1 cellular context compared by ENCODE assay signal in genomic region chr17:78351449-78352006, GRCh38.
A peak's percentile ranks its signal among the peaks of the same experiment; 100 is the strongest.
TF ChIP-seq lines count a peak whose summit lies in the region.

No MANE protein-coding gene starts in this region.

TF ChIP-seq in HepG2, 621 proteins besides CTCF, POLR2A, EP300 and RAD21 (continued from another document and continues in another):
- TF ChIP-seq, protein P1, sequence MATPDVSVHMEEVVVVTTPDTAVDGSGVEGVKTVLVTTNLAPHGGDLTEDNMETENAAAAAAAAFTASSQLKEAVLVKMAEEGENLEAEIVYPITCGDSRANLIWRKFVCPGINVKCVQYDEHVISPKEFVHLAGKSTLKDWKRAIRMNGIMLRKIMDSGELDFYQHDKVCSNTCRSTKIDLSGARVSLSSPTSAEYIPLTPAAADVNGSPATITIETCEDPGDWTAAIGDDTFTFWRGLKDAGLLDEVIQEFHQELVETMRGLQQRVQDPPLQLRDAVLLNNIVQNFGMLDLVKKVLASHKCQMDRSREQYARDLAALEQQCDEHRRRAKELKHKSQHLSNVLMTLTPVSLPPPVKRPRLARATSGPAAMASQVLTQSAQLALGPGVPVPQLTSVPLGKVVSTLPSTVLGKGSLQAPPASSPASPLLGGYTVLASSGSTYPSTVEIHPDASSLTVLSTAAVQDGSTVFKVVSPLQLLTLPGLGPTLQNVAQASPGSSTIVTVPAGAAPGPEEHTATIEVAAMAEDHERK (CRISPR knock-in tag; IDR thresholded peaks at IDR 0.05; ENCODE audit: low read depth), result no peak
- no peak for TF ChIP-seq ASH2L (IDR thresholded peaks at IDR 0.05; ENCODE audit: insufficient read length, low read depth, low read length)
- no peak for TF ChIP-seq ZBTB44 (CRISPR knock-in tag; IDR thresholded peaks at IDR 0.05)
- TF ChIP-seq SETDB1 (CRISPR knock-in tag; IDR thresholded peaks at IDR 0.05; ENCODE audit: borderline replicate concordance), result no peak
- no peak for TF ChIP-seq ZMYM4 (CRISPR knock-in tag; IDR thresholded peaks at IDR 0.05)
- TF ChIP-seq, protein P2, sequence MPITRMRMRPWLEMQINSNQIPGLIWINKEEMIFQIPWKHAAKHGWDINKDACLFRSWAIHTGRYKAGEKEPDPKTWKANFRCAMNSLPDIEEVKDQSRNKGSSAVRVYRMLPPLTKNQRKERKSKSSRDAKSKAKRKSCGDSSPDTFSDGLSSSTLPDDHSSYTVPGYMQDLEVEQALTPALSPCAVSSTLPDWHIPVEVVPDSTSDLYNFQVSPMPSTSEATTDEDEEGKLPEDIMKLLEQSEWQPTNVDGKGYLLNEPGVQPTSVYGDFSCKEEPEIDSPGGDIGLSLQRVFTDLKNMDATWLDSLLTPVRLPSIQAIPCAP (CRISPR knock-in tag; IDR thresholded peaks at IDR 0.05; ENCODE audit: low read depth), result no peak
- TF ChIP-seq, protein P3, sequence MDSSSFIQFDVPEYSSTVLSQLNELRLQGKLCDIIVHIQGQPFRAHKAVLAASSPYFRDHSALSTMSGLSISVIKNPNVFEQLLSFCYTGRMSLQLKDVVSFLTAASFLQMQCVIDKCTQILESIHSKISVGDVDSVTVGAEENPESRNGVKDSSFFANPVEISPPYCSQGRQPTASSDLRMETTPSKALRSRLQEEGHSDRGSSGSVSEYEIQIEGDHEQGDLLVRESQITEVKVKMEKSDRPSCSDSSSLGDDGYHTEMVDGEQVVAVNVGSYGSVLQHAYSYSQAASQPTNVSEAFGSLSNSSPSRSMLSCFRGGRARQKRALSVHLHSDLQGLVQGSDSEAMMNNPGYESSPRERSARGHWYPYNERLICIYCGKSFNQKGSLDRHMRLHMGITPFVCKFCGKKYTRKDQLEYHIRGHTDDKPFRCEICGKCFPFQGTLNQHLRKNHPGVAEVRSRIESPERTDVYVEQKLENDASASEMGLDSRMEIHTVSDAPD (CRISPR knock-in tag; IDR thresholded peaks at IDR 0.05), result no peak
- TF ChIP-seq CSRNP1 (CRISPR knock-in tag; IDR thresholded peaks at IDR 0.05), result no peak
- peak; percentile 94 for TF ChIP-seq CEBPB (IDR thresholded peaks at IDR 0.05; ENCODE audit: borderline replicate concordance, low read depth, low read length)
- TF ChIP-seq SP5 (CRISPR knock-in tag; IDR thresholded peaks at IDR 0.05; ENCODE audit: borderline replicate concordance, low read depth), result no peak
- TF ChIP-seq PRPF4 (IDR thresholded peaks at IDR 0.05; ENCODE audit: low read depth, low read length, poor library complexity, severe bottlenecking), result no peak
- TF ChIP-seq TCF7 (IDR thresholded peaks at IDR 0.05; ENCODE audit: low read depth), result no peak
- 0 out of 2 replicates have a peak, but pooled peaks have one; percentile 31 for TF ChIP-seq MAX (IDR thresholded peaks at IDR 0.05)
- TF ChIP-seq POLR2G (IDR thresholded peaks at IDR 0.05; ENCODE audit: low read depth, low read length), result no peak
- TF ChIP-seq ZNF232 (CRISPR knock-in tag; IDR thresholded peaks at IDR 0.05; ENCODE audit: borderline replicate concordance), result no peak
- TF ChIP-seq, protein P4, sequence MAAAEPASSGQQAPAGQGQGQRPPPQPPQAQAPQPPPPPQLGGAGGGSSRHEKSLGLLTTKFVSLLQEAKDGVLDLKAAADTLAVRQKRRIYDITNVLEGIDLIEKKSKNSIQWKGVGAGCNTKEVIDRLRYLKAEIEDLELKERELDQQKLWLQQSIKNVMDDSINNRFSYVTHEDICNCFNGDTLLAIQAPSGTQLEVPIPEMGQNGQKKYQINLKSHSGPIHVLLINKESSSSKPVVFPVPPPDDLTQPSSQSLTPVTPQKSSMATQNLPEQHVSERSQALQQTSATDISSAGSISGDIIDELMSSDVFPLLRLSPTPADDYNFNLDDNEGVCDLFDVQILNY (CRISPR knock-in tag; conservative IDR thresholded peaks at IDR 0.05), result no peak
- TF ChIP-seq, protein P5, sequence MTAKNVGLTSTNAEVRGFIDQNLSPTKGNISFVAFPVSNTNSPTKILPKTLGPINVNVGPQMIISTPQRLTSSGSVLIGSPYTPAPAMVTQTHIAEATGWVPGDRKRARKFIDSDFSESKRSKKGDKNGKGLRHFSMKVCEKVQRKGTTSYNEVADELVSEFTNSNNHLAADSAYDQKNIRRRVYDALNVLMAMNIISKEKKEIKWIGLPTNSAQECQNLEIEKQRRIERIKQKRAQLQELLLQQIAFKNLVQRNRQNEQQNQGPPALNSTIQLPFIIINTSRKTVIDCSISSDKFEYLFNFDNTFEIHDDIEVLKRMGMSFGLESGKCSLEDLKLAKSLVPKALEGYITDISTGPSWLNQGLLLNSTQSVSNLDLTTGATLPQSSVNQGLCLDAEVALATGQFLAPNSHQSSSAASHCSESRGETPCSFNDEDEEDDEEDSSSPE (CRISPR knock-in tag; IDR thresholded peaks at IDR 0.05), result no peak
- no peak for TF ChIP-seq SALL2 (CRISPR knock-in tag; IDR thresholded peaks at IDR 0.05)
- TF ChIP-seq ZNF607 (CRISPR knock-in tag; IDR thresholded peaks at IDR 0.05; ENCODE audit: borderline replicate concordance), result no peak
- no peak for TF ChIP-seq KDM5A (IDR thresholded peaks at IDR 0.05; ENCODE audit: borderline replicate concordance, low read length)
- no peak for TF ChIP-seq ZNF720 (CRISPR knock-in tag; IDR thresholded peaks at IDR 0.05)
- TF ChIP-seq GATAD2A (CRISPR knock-in tag; IDR thresholded peaks at IDR 0.05), result peak; percentile 92
- TF ChIP-seq ZHX1 (CRISPR knock-in tag; IDR thresholded peaks at IDR 0.05; ENCODE audit: low read depth), result no peak
- TF ChIP-seq ZNF557 (CRISPR knock-in tag; IDR thresholded peaks at IDR 0.05), result no peak
- TF ChIP-seq BORCS8-MEF2B (CRISPR knock-in tag; IDR thresholded peaks at IDR 0.05), result no peak
- 0 out of 2 replicates have a peak, but pooled peaks have one; percentile 33 for TF ChIP-seq MAZ (IDR thresholded peaks at IDR 0.05; ENCODE audit: borderline replicate concordance, low read depth, low read length)
- peak; percentile 69; the same call in 1 of the 2 replicates for TF ChIP-seq MAZ (CRISPR knock-in tag; IDR thresholded peaks at IDR 0.05; ENCODE audit: low read depth)
- TF ChIP-seq HNF4A (CRISPR knock-in tag; IDR thresholded peaks at IDR 0.05), result peak; percentile 73
- TF ChIP-seq ZFP36 (IDR thresholded peaks at IDR 0.05; ENCODE audit: borderline replicate concordance, low read depth, low read length, partially characterized antibody), result no peak
- TF ChIP-seq FOXA3 (CRISPR knock-in tag; IDR thresholded peaks at IDR 0.05), result peak; percentile 57
- no peak for TF ChIP-seq RFX1 (IDR thresholded peaks at IDR 0.05)
- TF ChIP-seq TBX2 (CRISPR knock-in tag; IDR thresholded peaks at IDR 0.05; ENCODE audit: borderline replicate concordance), result peak; percentile 66
- TF ChIP-seq ZNF75D (CRISPR knock-in tag; IDR thresholded peaks at IDR 0.05; ENCODE audit: borderline replicate concordance), result no peak
- TF ChIP-seq, protein P6, sequence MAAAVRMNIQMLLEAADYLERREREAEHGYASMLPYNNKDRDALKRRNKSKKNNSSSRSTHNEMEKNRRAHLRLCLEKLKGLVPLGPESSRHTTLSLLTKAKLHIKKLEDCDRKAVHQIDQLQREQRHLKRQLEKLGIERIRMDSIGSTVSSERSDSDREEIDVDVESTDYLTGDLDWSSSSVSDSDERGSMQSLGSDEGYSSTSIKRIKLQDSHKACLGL (CRISPR knock-in tag; IDR thresholded peaks at IDR 0.05), result no peak
- TF ChIP-seq ZFY (CRISPR knock-in tag; IDR thresholded peaks at IDR 0.05), result peak; percentile 7; the same call in 1 of the 2 replicates
- no peak for TF ChIP-seq ZNF354B (CRISPR knock-in tag; IDR thresholded peaks at IDR 0.05)
- TF ChIP-seq ZMAT3 (CRISPR knock-in tag; conservative IDR thresholded peaks at IDR 0.05), result no peak
- TF ChIP-seq KMT2B (CRISPR knock-in tag; IDR thresholded peaks at IDR 0.05), result no peak
- no peak for TF ChIP-seq ZNF264 (CRISPR knock-in tag; IDR thresholded peaks at IDR 0.05)
- no peak for TF ChIP-seq ZNF563 (CRISPR knock-in tag; IDR thresholded peaks at IDR 0.05)
- TF ChIP-seq, protein P7, sequence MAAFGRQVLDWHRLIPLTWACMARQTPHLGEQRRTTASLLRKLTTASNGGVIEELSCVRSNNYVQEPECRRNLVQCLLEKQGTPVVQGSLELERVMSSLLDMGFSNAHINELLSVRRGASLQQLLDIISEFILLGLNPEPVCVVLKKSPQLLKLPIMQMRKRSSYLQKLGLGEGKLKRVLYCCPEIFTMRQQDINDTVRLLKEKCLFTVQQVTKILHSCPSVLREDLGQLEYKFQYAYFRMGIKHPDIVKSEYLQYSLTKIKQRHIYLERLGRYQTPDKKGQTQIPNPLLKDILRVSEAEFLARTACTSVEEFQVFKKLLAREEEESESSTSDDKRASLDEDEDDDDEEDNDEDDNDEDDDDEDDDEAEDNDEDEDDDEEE (CRISPR knock-in tag; IDR thresholded peaks at IDR 0.05), result no peak
- TF ChIP-seq ZFP91 (CRISPR knock-in tag; IDR thresholded peaks at IDR 0.05; ENCODE audit: borderline replicate concordance), result peak; percentile 65; the same call in 1 of the 2 replicates
- TF ChIP-seq, protein P8, sequence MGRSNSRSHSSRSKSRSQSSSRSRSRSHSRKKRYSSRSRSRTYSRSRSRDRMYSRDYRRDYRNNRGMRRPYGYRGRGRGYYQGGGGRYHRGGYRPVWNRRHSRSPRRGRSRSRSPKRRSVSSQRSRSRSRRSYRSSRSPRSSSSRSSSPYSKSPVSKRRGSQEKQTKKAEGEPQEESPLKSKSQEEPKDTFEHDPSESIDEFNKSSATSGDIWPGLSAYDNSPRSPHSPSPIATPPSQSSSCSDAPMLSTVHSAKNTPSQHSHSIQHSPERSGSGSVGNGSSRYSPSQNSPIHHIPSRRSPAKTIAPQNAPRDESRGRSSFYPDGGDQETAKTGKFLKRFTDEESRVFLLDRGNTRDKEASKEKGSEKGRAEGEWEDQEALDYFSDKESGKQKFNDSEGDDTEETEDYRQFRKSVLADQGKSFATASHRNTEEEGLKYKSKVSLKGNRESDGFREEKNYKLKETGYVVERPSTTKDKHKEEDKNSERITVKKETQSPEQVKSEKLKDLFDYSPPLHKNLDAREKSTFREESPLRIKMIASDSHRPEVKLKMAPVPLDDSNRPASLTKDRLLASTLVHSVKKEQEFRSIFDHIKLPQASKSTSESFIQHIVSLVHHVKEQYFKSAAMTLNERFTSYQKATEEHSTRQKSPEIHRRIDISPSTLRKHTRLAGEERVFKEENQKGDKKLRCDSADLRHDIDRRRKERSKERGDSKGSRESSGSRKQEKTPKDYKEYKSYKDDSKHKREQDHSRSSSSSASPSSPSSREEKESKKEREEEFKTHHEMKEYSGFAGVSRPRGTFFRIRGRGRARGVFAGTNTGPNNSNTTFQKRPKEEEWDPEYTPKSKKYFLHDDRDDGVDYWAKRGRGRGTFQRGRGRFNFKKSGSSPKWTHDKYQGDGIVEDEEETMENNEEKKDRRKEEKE (IDR thresholded peaks at IDR 0.05), result no peak
- TF ChIP-seq ARID2 (CRISPR knock-in tag; IDR thresholded peaks at IDR 0.05; ENCODE audit: borderline replicate concordance), result no peak
